Comparison of ENCODE assay signal across 27 cellular contexts in genomic region chr4:97900187-97900586, GRCh38.
"Had no signal": no experiment of that assay in that cellular context is flagged by ENCODE, and none has a peak within 500 bp of the region (broad histone marks: within the 10 kb centered on the region; RNA-seq: fewer than 3 reads in every experiment).

No MANE protein-coding gene starts in this region.

- DNase-seq: colonic mucosa; cortex of kidney; effector CD8-positive, alpha-beta T cell; effector memory CD8-positive, alpha-beta T cell; endodermal cell; erythroblast; esophagus squamous epithelium; foreskin fibroblast; foreskin melanocyte; gastrocnemius medialis; heart left ventricle; hypothalamus; immature natural killer cell; islet precursor cell; kidney; kidney glomerular epithelial cell; left cardiac atrium; left lung; left ventricle myocardium superior; lower lobe of right lung; mesenchymal stem cell; mucosa of descending colon had no signal

- H3K4me1 ChIP-seq: colonic mucosa, esophagus squamous epithelium, gastrocnemius medialis, heart left ventricle, left lung, lower lobe of right lung had no signal

- H3K36me3 ChIP-seq: colonic mucosa, esophagus squamous epithelium, gastrocnemius medialis, heart left ventricle, left lung, lower lobe of right lung had no signal

- H3K4me3 Mint-ChIP-seq: dendritic cell treated with granulocyte-macrophage colony-stimulating factor and Interleukin-4, amounts not matched to agents 40 ng/mL and 50 ng/mL, for 4 days; effector memory CD8-positive, alpha-beta T cell; endodermal cell; immature natural killer cell; mesothelial cell of epicardium had no signal

- H3K27ac ChIP-seq: colonic mucosa, epithelial cell of prostate, esophagus squamous epithelium, gastrocnemius medialis, heart left ventricle, hepatocyte, left lung, lower lobe of right lung had no signal

- H3K4me3 ChIP-seq: colonic mucosa, esophagus squamous epithelium, gastrocnemius medialis, heart left ventricle, hepatocyte, left lung, lower lobe of right lung, mucosa of descending colon had no signal

- H3K27me3 ChIP-seq: colonic mucosa, esophagus squamous epithelium, gastrocnemius medialis, heart left ventricle, hepatocyte, left lung had no signal

- H3K4me1 Mint-ChIP-seq: immature natural killer cell, mesothelial cell of epicardium had no signal

- H3K27me3 Mint-ChIP-seq: dendritic cell treated with granulocyte-macrophage colony-stimulating factor and Interleukin-4, amounts not matched to agents 40 ng/mL and 50 ng/mL, for 4 days; effector memory CD8-positive, alpha-beta T cell had no signal

- H3K36me3 Mint-ChIP-seq: immature natural killer cell had no signal

- H3K9me3 ChIP-seq: colonic mucosa, gastrocnemius medialis, mucosa of descending colon had no signal

- H3K27ac Mint-ChIP-seq: dendritic cell treated with granulocyte-macrophage colony-stimulating factor and Interleukin-4, amounts not matched to agents 40 ng/mL and 50 ng/mL, for 4 days; effector memory CD8-positive, alpha-beta T cell; endodermal cell; immature natural killer cell; mesothelial cell of epicardium had no signal

- ATAC-seq: effector memory CD8-positive, alpha-beta T cell; esophagus mucosa; gastrocnemius medialis; heart left ventricle; left cardiac atrium; left lung; left ventricle myocardium superior; lower lobe of right lung; mucosa of descending colon had no signal
